ENCODE assay signal across 14 cellular contexts in genomic region chr11:114078423-114078822, GRCh38. TPM values are rescaled to one million over a fixed set of nuclear protein-coding genes. Genes with fewer than 3 reads are reported as not detected.
DNase-seq lines count a peak whose midpoint lies in the region; ATAC-seq and TF ChIP-seq lines count a peak whose summit lies in the region.
"Had no signal": no experiment of that assay in that cellular context is flagged by ENCODE, and none has a peak within 500 bp of the region (broad histone marks: within the 10 kb centered on the region; RNA-seq: fewer than 3 reads in every experiment).

No MANE protein-coding gene starts in this region.

- no peaks in the 10 kb centered on the region for H3K9me2 ChIP-seq in Loucy (replicated peaks; ENCODE audit: low read depth, low read length)
- H3K9me2 ChIP-seq: SK-N-SH had no signal

- POLR2A ChIA-PET in CD4-positive, alpha-beta T cell (lab: Charles Lee) = interaction anchor here (0.9 to 2.3 kb wide), 3 partner anchors 13 to 82 kb away, joined by 4 to 13 read pairs (median 5); partner anchors contain the start of gene ZBTB16

- peak overlapping the region; percentile 91 for H3K9ac ChIP-seq in Loucy (ENCODE audit: low read depth, low read length, poor library complexity, severe bottlenecking)
- H3K9ac ChIP-seq: SK-N-SH had no signal

- peak overlapping the region; percentile 82 for H3K27ac Mint-ChIP-seq in CD4-positive, alpha-beta T cell
- H3K27ac Mint-ChIP-seq: activated naive CD4-positive, alpha-beta T cell treated with anti-CD3 and anti-CD28 coated beads for 36 hours had no signal

- H3K79me2 ChIP-seq in Loucy (ENCODE audit: insufficient read depth, low read length) = peaks cover 11% of the 10 kb centered on the region; the same call in 1 of the 2 replicates

- H3K27me3 Mint-ChIP-seq in CD4-positive, alpha-beta T cell = peaks cover 11% of the 10 kb centered on the region

- no peak for TF ChIP-seq EP300 in ovary (IDR thresholded peaks at IDR 0.05)

- H3K9me3 ChIP-seq in CD4-positive, alpha-beta T cell (ENCODE audit: control insufficient read depth, low read length) = no peaks in the 10 kb centered on the region
- H3K9me3 ChIP-seq in Loucy (ENCODE audit: insufficient read depth, low read depth, low read length) = no peaks in the 10 kb centered on the region
- no peaks in the 10 kb centered on the region for H3K9me3 ChIP-seq in effector memory CD4-positive, alpha-beta T cell (ENCODE audit: control insufficient read depth, low read length)
- H3K9me3 ChIP-seq in ovary = no peaks in the 10 kb centered on the region
- H3K9me3 ChIP-seq: SK-N-SH had no signal

- no peak for TF ChIP-seq CTCF in CD4-positive, alpha-beta T cell (IDR thresholded peaks at IDR 0.05)
- TF ChIP-seq CTCF in Loucy (conservative IDR thresholded peaks at IDR 0.05; ENCODE audit: low read length) (no peak), ovary (IDR thresholded peaks at IDR 0.05) (no peak)

- no peaks in the 10 kb centered on the region for H3K27me3 ChIP-seq in CD4-positive, alpha-beta T cell (ENCODE audit: control insufficient read depth, insufficient read depth, low read length)
- H3K27me3 ChIP-seq in Loucy (ENCODE audit: insufficient read depth, low read length, poor library complexity, severe bottlenecking) (no peaks in the 10 kb centered on the region), ovary (no peaks in the 10 kb centered on the region)
- no peaks in the 10 kb centered on the region for H3K27me3 ChIP-seq in effector memory CD4-positive, alpha-beta T cell (replicated peaks; ENCODE audit: control insufficient read depth, insufficient read depth, low read length, poor library complexity, severe bottlenecking)

- H3K4me3 Mint-ChIP-seq in CD4-positive, alpha-beta T cell = no peak overlapping the region
- H3K4me3 Mint-ChIP-seq: activated naive CD4-positive, alpha-beta T cell treated with anti-CD3 and anti-CD28 coated beads for 36 hours had no signal

- H3F3A ChIP-seq in Loucy (ENCODE audit: low read depth) = peaks cover 5% of the 10 kb centered on the region; the same call in 1 of the 2 replicates

- H3K4me2 ChIP-seq in Loucy (ENCODE audit: low read depth, low read length, poor library complexity, severe bottlenecking) = peak overlapping the region; percentile 76
- H3K4me2 ChIP-seq: SK-N-SH had no signal

- H3K4me1 ChIP-seq in Loucy (ENCODE audit: insufficient read depth, low read length, poor library complexity, severe bottlenecking) = peaks cover 88% of the 10 kb centered on the region
- peaks cover 42% of the 10 kb centered on the region for H3K4me1 ChIP-seq in effector memory CD4-positive, alpha-beta T cell (ENCODE audit: control insufficient read depth, insufficient read depth, low read length, poor library complexity, severe bottlenecking)
- H3K4me1 ChIP-seq in ovary (ENCODE audit: insufficient read depth) = peaks cover 52% of the 10 kb centered on the region

- H3K27ac ChIP-seq in CD4-positive, alpha-beta T cell (ENCODE audit: low read depth, low read length) = no peak overlapping the region
- peak overlapping the region; percentile 60 for H3K27ac ChIP-seq in effector memory CD4-positive, alpha-beta T cell (ENCODE audit: insufficient read depth, low read length, poor library complexity, severe bottlenecking)
- peak overlapping the region; percentile 66 to 75 for H3K27ac ChIP-seq in ovary

- DNase-seq in CD4-positive, alpha-beta T cell = no peak
- DNase-seq in effector memory CD4-positive, alpha-beta T cell = no peak
- DNase-seq in ovary (no peak), dermis blood vessel endothelial cell (no peak), NCI-H446 treated with DMSO at 0.1 percent for 48 hours (lab: John Stamatoyannopoulos, UW) (no peak)
- DNase-seq in stimulated activated naive CD8-positive, alpha-beta T cell treated with anti-CD3 and anti-CD28 coated beads, Interleukin-15, Interleukin-2, amounts not matched to agents 100 U/mL and 50 U/mL, for 24 hours = no peak
- DNase-seq: activated CD4-positive, alpha-beta T cell treated with anti-CD3 and anti-CD28 coated beads for 48 hours; activated naive CD4-positive, alpha-beta T cell treated with anti-CD3 and anti-CD28 coated beads for 36 hours; C1 segment of cervical spinal cord; foreskin melanocyte; NCI-H226; SK-N-SH had no signal

- intact Hi-C loops in CD4-positive, alpha-beta T cell (cut with DNase I, micrococcal nuclease) = no loop called here
- intact Hi-C loops in ovary (cut with DNase I) = loop anchor here in 1 of 4 donors (10.0 kb wide), 1 partner anchor 56 kb away; no protein-coding TSS in a partner anchor

- ATAC-seq in CD4-positive, alpha-beta T cell (ENCODE audit: poor library complexity) = no peak
- no peak for ATAC-seq in HG02571 (IDR thresholded peaks at IDR 0.05; ENCODE audit: unreplicated experiment)
- no peak for ATAC-seq in stimulated activated naive CD8-positive, alpha-beta T cell treated with anti-CD3 and anti-CD28 coated beads, Interleukin-15, Interleukin-2, amounts not matched to agents 100 U/mL and 50 U/mL, for 24 hours

- no peaks in the 10 kb centered on the region for H4K20me1 ChIP-seq in Loucy (ENCODE audit: insufficient read depth, low read length, poor library complexity, severe bottlenecking)

- TF ChIP-seq POLR2A in ovary (IDR thresholded peaks at IDR 0.05) = no peak

- CTCF ChIA-PET in CD4-positive, alpha-beta T cell (lab: Charles Lee) = no interaction called here

- H3K4me1 Mint-ChIP-seq in CD4-positive, alpha-beta T cell (ENCODE audit: low read depth) = peaks cover 71% of the 10 kb centered on the region

- peak overlapping the region; percentile 63 for H3K4me3 ChIP-seq in Loucy (ENCODE audit: low read length, poor library complexity, severe bottlenecking)
- H3K4me3 ChIP-seq in effector memory CD4-positive, alpha-beta T cell (ENCODE audit: insufficient read depth, low read depth, low read length, poor library complexity, severe bottlenecking) = no peak overlapping the region
- no peak overlapping the region for H3K4me3 ChIP-seq in ovary

- no peak overlapping the region for H2AFZ ChIP-seq in Loucy (ENCODE audit: low read length)

- no peaks in the 10 kb centered on the region for H3K36me3 ChIP-seq in Loucy (ENCODE audit: insufficient read depth, low read length)
- no peaks in the 10 kb centered on the region for H3K36me3 ChIP-seq in effector memory CD4-positive, alpha-beta T cell (ENCODE audit: control insufficient read depth, insufficient read depth, low read length)
- no peaks in the 10 kb centered on the region for H3K36me3 ChIP-seq in ovary

- no peaks in the 10 kb centered on the region for H3K36me3 Mint-ChIP-seq in CD4-positive, alpha-beta T cell (ENCODE audit: low read depth)

- WGBS in ovary, 3 donors = 77 to 89% (median 84%) methylated on average over 4 of the region's 4 CpGs

- no peaks in the 10 kb centered on the region for H3K9me3 Mint-ChIP-seq in CD4-positive, alpha-beta T cell
- H3K9me3 Mint-ChIP-seq: activated naive CD4-positive, alpha-beta T cell treated with anti-CD3 and anti-CD28 coated beads for 36 hours had no signal

RNA-seq across cellular contexts. Expression of gene ZBTB16, which starts 18.9 kb away (rescaled TPM):
- total RNA-seq in CD4-positive, alpha-beta T cell = 10 to 100 TPM; 19.1 to 20.6 TPM
- total RNA-seq in ovary (100 to 1,000 TPM in 3 of 7 donors, 10 to 100 TPM in 4; 12.7 to 160 (median 94.6) TPM), dermis blood vessel endothelial cell (23.1 and 34.7 TPM in 2 replicates)
- polyA plus RNA-seq in ovary = 10 to 100 TPM; 20.0 to 41.4 TPM
- polyA plus RNA-seq: SK-N-SH had no signal
